Comparison of ENCODE assay signal across 21 cellular contexts in genomic region chr9:22308177-22308576, GRCh38.
DNase-seq lines count a peak whose midpoint lies in the region; TF ChIP-seq lines count a peak whose summit lies in the region.
"Had no signal": no experiment of that assay in that cellular context is flagged by ENCODE, and none has a peak within 500 bp of the region (broad histone marks: within the 10 kb centered on the region; RNA-seq: fewer than 3 reads in every experiment).

No MANE protein-coding gene starts in this region.

- H3K27ac Mint-ChIP-seq in endothelial cell (ENCODE audit: unreplicated experiment) = no peak overlapping the region
- no peak overlapping the region for H3K27ac Mint-ChIP-seq in activated CD4-positive, alpha-beta memory T cell treated with anti-CD3 and anti-CD28 coated beads for 36 hours
- no peak overlapping the region for H3K27ac Mint-ChIP-seq in type B pancreatic cell
- H3K27ac Mint-ChIP-seq: activated naive CD4-positive, alpha-beta T cell treated with anti-CD3 and anti-CD28 coated beads for 36 hours; effector memory CD8-positive, alpha-beta T cell; nephron progenitor cell; T-cell had no signal

- intact Hi-C loops in activated CD4-positive, alpha-beta memory T cell treated with anti-CD3 and anti-CD28 coated beads for 36 hours (cut with micrococcal nuclease) = no loop called here

- H3K36me3 Mint-ChIP-seq in endothelial cell (ENCODE audit: low read depth, unreplicated experiment) (no peaks in the 10 kb centered on the region), type B pancreatic cell (no peaks in the 10 kb centered on the region)
- H3K36me3 Mint-ChIP-seq in activated CD4-positive, alpha-beta memory T cell treated with anti-CD3 and anti-CD28 coated beads for 36 hours = no peaks in the 10 kb centered on the region
- H3K36me3 Mint-ChIP-seq: T-cell had no signal

- CTCF ChIA-PET in activated CD4-positive, alpha-beta memory T cell treated with anti-CD3 and anti-CD28 coated beads for 36 hours (lab: Charles Lee) = interaction anchor here (2.0 kb wide), 1 partner anchor 144 kb away, joined by 28 read pairs; no protein-coding TSS in a partner anchor

- H3K4me3 Mint-ChIP-seq in endothelial cell (ENCODE audit: unreplicated experiment) (no peak overlapping the region), type B pancreatic cell (no peak overlapping the region)
- no peak overlapping the region for H3K4me3 Mint-ChIP-seq in activated CD4-positive, alpha-beta memory T cell treated with anti-CD3 and anti-CD28 coated beads for 36 hours
- H3K4me3 Mint-ChIP-seq: activated naive CD4-positive, alpha-beta T cell treated with anti-CD3 and anti-CD28 coated beads for 36 hours; effector memory CD8-positive, alpha-beta T cell; nephron progenitor cell; T-cell had no signal

- H3K9me3 Mint-ChIP-seq in endothelial cell (ENCODE audit: unreplicated experiment) = no peaks in the 10 kb centered on the region
- H3K9me3 Mint-ChIP-seq in activated CD4-positive, alpha-beta memory T cell treated with anti-CD3 and anti-CD28 coated beads for 36 hours = no peaks in the 10 kb centered on the region
- peaks cover 7% of the 10 kb centered on the region for H3K9me3 Mint-ChIP-seq in type B pancreatic cell
- H3K9me3 Mint-ChIP-seq: activated naive CD4-positive, alpha-beta T cell treated with anti-CD3 and anti-CD28 coated beads for 36 hours; effector memory CD8-positive, alpha-beta T cell had no signal

- POLR2A ChIA-PET in activated CD4-positive, alpha-beta memory T cell treated with anti-CD3 and anti-CD28 coated beads for 36 hours (lab: Charles Lee) = no interaction called here

- DNase-seq in NCI-H2081 (lab: John Stamatoyannopoulos, UW) (peak; percentile 25 to 44), NCI-H2081 treated with DMSO at 0.1 percent for 48 hours (lab: John Stamatoyannopoulos, UW) (no peak), NCI-H446 (lab: John Stamatoyannopoulos, UW) (peak; percentile 46 to 72), endothelial cell (ENCODE audit: low spot score) (no peak), renal cortical epithelial cell (ENCODE audit: low read depth) (peak; percentile 91), type B pancreatic cell (ENCODE audit: extremely low spot score, unreplicated experiment) (no peak)
- DNase-seq in stimulated activated naive CD4-positive, alpha-beta T cell treated with Interleukin-2 at 50 U/mL for 16 hours (lab: John Stamatoyannopoulos, UW) = no peak
- DNase-seq in activated CD4-positive, alpha-beta memory T cell treated with anti-CD3 and anti-CD28 coated beads for 36 hours = no peak
- DNase-seq: activated naive CD4-positive, alpha-beta T cell treated with anti-CD3 and anti-CD28 coated beads for 36 hours; activated T-cell treated with anti-CD3 and anti-CD28 coated beads, Interleukin-2, amount 50 U/mL, for 1 hour; aorta; cerebellar nuclear complex; effector memory CD8-positive, alpha-beta T cell; EL; H7; IMR-90; islet precursor cell; nephron progenitor cell; SHP77 treated with DMSO at 0.1 percent for 48 hours; stimulated activated naive CD4-positive, alpha-beta T cell; T-cell had no signal

- TF ChIP-seq CTCF in endothelial cell (IDR thresholded peaks at IDR 0.05; ENCODE audit: unreplicated experiment) (peak; percentile 21), type B pancreatic cell (conservative IDR thresholded peaks at IDR 0.05) (no peak)

- H3K4me1 Mint-ChIP-seq in endothelial cell (ENCODE audit: unreplicated experiment) (no peaks in the 10 kb centered on the region), type B pancreatic cell (ENCODE audit: unreplicated experiment) (no peaks in the 10 kb centered on the region)
- no peaks in the 10 kb centered on the region for H3K4me1 Mint-ChIP-seq in activated CD4-positive, alpha-beta memory T cell treated with anti-CD3 and anti-CD28 coated beads for 36 hours (ENCODE audit: low read depth)
- H3K4me1 Mint-ChIP-seq: nephron progenitor cell, T-cell had no signal

- H3K27me3 Mint-ChIP-seq in endothelial cell (ENCODE audit: unreplicated experiment) (no peaks in the 10 kb centered on the region), type B pancreatic cell (peaks cover 15% of the 10 kb centered on the region)
- H3K27me3 Mint-ChIP-seq in activated CD4-positive, alpha-beta memory T cell treated with anti-CD3 and anti-CD28 coated beads for 36 hours = peaks cover 6% of the 10 kb centered on the region

Comparison
In these comparisons a context has a peak if more than half of its experiments do, and no peak if none do; other contexts are left out.
1. DNase-seq: peak in NCI-H2081 (2 of 2), NCI-H446 (2 of 2) and renal cortical epithelial cell (single experiment); none in NCI-H2081 treated with DMSO at 0.1 percent for 48 hours (single experiment), endothelial cell (single experiment), stimulated activated naive CD4-positive, alpha-beta T cell treated with Interleukin-2 at 50 U/mL for 16 hours (single experiment), activated CD4-positive, alpha-beta memory T cell treated with anti-CD3 and anti-CD28 coated beads for 36 hours (single experiment) and type B pancreatic cell (single experiment).